9 cellular contexts compared by ENCODE assay signal in the genomic region with DNA sequence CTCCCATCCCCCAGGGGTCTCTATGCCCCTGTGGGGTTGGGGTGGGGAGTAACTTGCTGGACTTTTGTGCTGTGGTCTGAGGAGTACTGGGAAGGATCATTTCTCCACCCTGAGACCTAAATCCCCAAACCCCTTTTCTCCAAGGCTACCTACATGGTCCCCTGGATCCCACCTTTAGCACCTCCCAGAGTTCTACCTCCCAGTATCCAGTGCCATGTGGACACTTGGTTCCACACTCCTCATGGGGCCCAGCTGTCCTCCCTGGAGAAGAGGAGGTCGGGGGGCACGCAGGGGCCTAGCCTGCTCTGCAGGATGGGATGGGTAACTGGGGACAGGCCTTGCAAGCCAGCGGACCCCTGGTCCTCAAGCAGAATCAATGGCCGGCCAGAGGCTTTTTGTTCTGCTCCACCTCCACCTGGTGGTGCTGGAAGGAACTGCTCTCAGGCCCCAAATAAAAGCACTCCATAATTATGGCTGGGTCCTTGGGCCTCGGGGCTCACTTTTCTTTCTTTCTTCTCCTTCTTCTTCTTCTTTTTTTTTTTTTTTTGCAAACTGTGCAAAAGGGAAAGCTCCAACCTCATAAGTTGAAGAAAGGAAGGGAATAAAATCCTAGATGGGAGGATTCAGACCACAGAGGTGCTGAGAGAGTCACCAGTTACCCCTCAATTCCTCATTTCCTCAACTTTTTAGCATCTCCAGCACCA.
A peak's percentile ranks its signal among the peaks of the same experiment; 100 is the strongest.
DNase-seq lines count a peak whose midpoint lies in the region; ATAC-seq and TF ChIP-seq lines count a peak whose summit lies in the region.
"Had no signal": no experiment of that assay in that cellular context is flagged by ENCODE, and none has a peak within 500 bp of the region (broad histone marks: within the 10 kb centered on the region; RNA-seq: fewer than 3 reads in every experiment).

No MANE protein-coding gene starts in this region.

- no peaks in the 10 kb centered on the region for H3K9me3 Mint-ChIP-seq in activated T-cell treated with anti-CD3 and anti-CD28 coated beads, Interleukin-2, amount 50 U/mL, for 72 hours
- H3K9me3 Mint-ChIP-seq: activated naive CD4-positive, alpha-beta T cell treated with anti-CD3 and anti-CD28 coated beads, Interleukin-2, amount 50 U/mL, for 24 hours had no signal

- ATAC-seq in activated T-cell treated with anti-CD3 and anti-CD28 coated beads, Interleukin-2, amount 50 U/mL, for 72 hours (replicated peaks in 1 of 2), result peak; percentile 65 to 75
- no peak for ATAC-seq in HG02852 (IDR thresholded peaks at IDR 0.05; ENCODE audit: unreplicated experiment)

- POLR2A ChIA-PET in HEK293T (lab: Yijun Ruan, JAX), result no interaction called here
- POLR2A ChIA-PET in OCI-LY7 (lab: Charles Lee), result no interaction called here

- CTCF ChIA-PET in HEK293T (lab: Yijun Ruan, JAX) (interaction anchor here (0.5 to 4.7 kb wide), 10 partner anchors 8 to 418 kb away, joined by 3 to 16 read pairs (median 4); no protein-coding TSS in a partner anchor), OCI-LY7 (lab: Charles Lee; ENCODE audit: unreplicated experiment) (interaction anchor here (0.6 to 1.1 kb wide), 4 partner anchors 16 to 61 kb away, joined by 3 read pairs; no protein-coding TSS in a partner anchor)

- no peaks in the 10 kb centered on the region for H3F3A ChIP-seq in neural cell (ENCODE audit: insufficient read depth, low read length, poor library complexity, severe bottlenecking)

- no peaks in the 10 kb centered on the region for H3K36me3 ChIP-seq in OCI-LY7 (ENCODE audit: insufficient read depth, low read length)
- H3K36me3 ChIP-seq in neural cell (ENCODE audit: insufficient read depth, low read length), result no peaks in the 10 kb centered on the region

- no peak overlapping the region for H3K27ac Mint-ChIP-seq in activated T-cell treated with anti-CD3 and anti-CD28 coated beads, Interleukin-2, amount 50 U/mL, for 72 hours
- H3K27ac Mint-ChIP-seq: activated naive CD4-positive, alpha-beta T cell treated with anti-CD3 and anti-CD28 coated beads, Interleukin-2, amount 50 U/mL, for 24 hours had no signal

- peak; percentile 60 for TF ChIP-seq RAD21 in neural cell (conservative IDR thresholded peaks at IDR 0.05)

- TF ChIP-seq CTCF in OCI-LY7 (conservative IDR thresholded peaks at IDR 0.05; ENCODE audit: low read length), result peak; percentile 82
- TF ChIP-seq CTCF in fibroblast of mammary gland (conservative IDR thresholded peaks at IDR 0.05; ENCODE audit: control insufficient read depth, insufficient read depth, low read depth, low read length), result peak; percentile 84
- TF ChIP-seq CTCF in neural cell (IDR thresholded peaks at IDR 0.05; ENCODE audit: poor library complexity, severe bottlenecking), result peak; percentile 69

- no peak overlapping the region for H3K4me2 ChIP-seq in OCI-LY7 (ENCODE audit: low read length)
- H3K4me2 ChIP-seq in neural cell (ENCODE audit: low read length), result no peak overlapping the region

- H3K9ac ChIP-seq in neural cell (ENCODE audit: low read length), result no peak overlapping the region

- no peaks in the 10 kb centered on the region for H3K4me1 ChIP-seq in OCI-LY7 (ENCODE audit: insufficient read depth, low read length, poor library complexity, severe bottlenecking)

- H3K4me3 Mint-ChIP-seq in activated T-cell treated with anti-CD3 and anti-CD28 coated beads, Interleukin-2, amount 50 U/mL, for 72 hours, result no peak overlapping the region
- H3K4me3 Mint-ChIP-seq: activated naive CD4-positive, alpha-beta T cell treated with anti-CD3 and anti-CD28 coated beads, Interleukin-2, amount 50 U/mL, for 24 hours had no signal

- H2AFZ ChIP-seq in OCI-LY7 (ENCODE audit: low read length), result no peak overlapping the region
- H2AFZ ChIP-seq in neural cell (ENCODE audit: low read depth, low read length), result no peak overlapping the region

- no peaks in the 10 kb centered on the region for H3K4me1 Mint-ChIP-seq in activated T-cell treated with anti-CD3 and anti-CD28 coated beads, Interleukin-2, amount 50 U/mL, for 72 hours (ENCODE audit: low read depth)
- H3K4me1 Mint-ChIP-seq: activated naive CD4-positive, alpha-beta T cell treated with anti-CD3 and anti-CD28 coated beads, Interleukin-2, amount 50 U/mL, for 24 hours had no signal

- intact Hi-C loops in OCI-LY7 (cut with micrococcal nuclease; ENCODE audit: unreplicated experiment), result loop anchor here (1.0 kb wide), 1 partner anchor 77 kb away; no protein-coding TSS in a partner anchor

- H3K79me2 ChIP-seq in OCI-LY7 (ENCODE audit: insufficient read depth, low read depth, low read length) (no peaks in the 10 kb centered on the region), neural cell (replicated peaks; ENCODE audit: insufficient read depth, low read length) (no peaks in the 10 kb centered on the region)

- H3K27me3 Mint-ChIP-seq in activated T-cell treated with anti-CD3 and anti-CD28 coated beads, Interleukin-2, amount 50 U/mL, for 72 hours (ENCODE audit: low read depth), result peaks cover 24% of the 10 kb centered on the region

- no TSS peak for BruUV-seq in OCI-LY7 (replicated peaks; lab: Mats Ljungman, UMichigan)

- H3K27ac ChIP-seq in OCI-LY7 (ENCODE audit: low read depth, low read length, poor library complexity, severe bottlenecking) (no peak overlapping the region), neural cell (ENCODE audit: low read length) (no peak overlapping the region), substantia nigra (ENCODE audit: low read depth, low read length, poor library complexity, severe bottlenecking) (peak overlapping the region; percentile 85)

- H3K9me3 ChIP-seq in OCI-LY7 (ENCODE audit: low read length), result no peaks in the 10 kb centered on the region
- no peaks in the 10 kb centered on the region for H3K9me3 ChIP-seq in neural cell (ENCODE audit: low read length)

- no peaks in the 10 kb centered on the region for H3K27me3 ChIP-seq in neural cell (ENCODE audit: insufficient read depth, low read depth, low read length)

- H4K20me1 ChIP-seq in OCI-LY7 (ENCODE audit: insufficient read depth, low read length) (no peaks in the 10 kb centered on the region), neural cell (ENCODE audit: insufficient read depth) (no peaks in the 10 kb centered on the region)

- no peak for TF ChIP-seq EP300 in neural cell (conservative IDR thresholded peaks at IDR 0.05; ENCODE audit: poor library complexity, severe bottlenecking)

- DNase-seq in EH (ENCODE audit: low read depth), result peak; percentile 59
- peak; percentile 82 for DNase-seq in HEK293T (ENCODE audit: extremely low spot score)
- peak; percentile 59 for DNase-seq in OCI-LY7 (ENCODE audit: low spot score)
- DNase-seq in activated T-cell treated with anti-CD3 and anti-CD28 coated beads, Interleukin-2, amount 50 U/mL, for 72 hours, result peak; percentile 64 to 69
- DNase-seq in fibroblast of mammary gland (ENCODE audit: low read depth), result peak; percentile 44
- DNase-seq in substantia nigra (lab: John Stamatoyannopoulos, UW), result peak in 44 of 49 donors; percentile 16 to 78 (median 56)

- H3K4me3 ChIP-seq in OCI-LY7 (ENCODE audit: low read depth, low read length, poor library complexity, severe bottlenecking) (no peak overlapping the region), fibroblast of mammary gland (ENCODE audit: control insufficient read depth, low read depth, low read length) (no peak overlapping the region), neural cell (ENCODE audit: low read length) (no peak overlapping the region)

- no peaks in the 10 kb centered on the region for H3K36me3 Mint-ChIP-seq in activated T-cell treated with anti-CD3 and anti-CD28 coated beads, Interleukin-2, amount 50 U/mL, for 72 hours (ENCODE audit: insufficient read depth in 2 of 2)
- H3K36me3 Mint-ChIP-seq: activated naive CD4-positive, alpha-beta T cell treated with anti-CD3 and anti-CD28 coated beads, Interleukin-2, amount 50 U/mL, for 24 hours had no signal

- no peaks in the 10 kb centered on the region for H3K9me2 ChIP-seq in OCI-LY7 (ENCODE audit: insufficient read depth, low read length)
- H3K9me2 ChIP-seq in neural cell (ENCODE audit: insufficient read depth, low read length), result no peaks in the 10 kb centered on the region

TF ChIP-seq in HEK293T, 16 proteins besides CTCF, POLR2A, EP300 and RAD21 (continues in another document):
- TF ChIP-seq FOXM1 (IDR thresholded peaks at IDR 0.05; ENCODE audit: borderline replicate concordance) (no peak), CTBP1 (IDR thresholded peaks at IDR 0.05; ENCODE audit: borderline replicate concordance) (no peak), HDGF (IDR thresholded peaks at IDR 0.05; ENCODE audit: borderline replicate concordance) (no peak), ZNF384 (IDR thresholded peaks at IDR 0.05) (no peak), L3MBTL2 (conservative IDR thresholded peaks at IDR 0.05) (no peak), SP1 (IDR thresholded peaks at IDR 0.05) (no peak), NFRKB (IDR thresholded peaks at IDR 0.05) (no peak), SUZ12 (IDR thresholded peaks at IDR 0.05) (no peak), TARDBP (IDR thresholded peaks at IDR 0.05) (no peak), FOXK2 (IDR thresholded peaks at IDR 0.05) (no peak), BHLHE40 (IDR thresholded peaks at IDR 0.05; ENCODE audit: borderline replicate concordance) (no peak)

TF ChIP-seq in neural cell, 6 proteins besides CTCF, POLR2A, EP300 and RAD21:
- TF ChIP-seq SMC3 (conservative IDR thresholded peaks at IDR 0.05; ENCODE audit: poor library complexity) (peak; percentile 65), POLR2AphosphoS5 (IDR thresholded peaks at IDR 0.05) (no peak), EZH2 (IDR thresholded peaks at IDR 0.05; ENCODE audit: borderline replicate concordance, insufficient read depth, low read length, poor library complexity, severe bottlenecking) (no peak)
TF ChIP-seq in neural cell: peak in this region for 1.
